ENCODE assay signal across 8 cellular contexts in the genomic region with DNA sequence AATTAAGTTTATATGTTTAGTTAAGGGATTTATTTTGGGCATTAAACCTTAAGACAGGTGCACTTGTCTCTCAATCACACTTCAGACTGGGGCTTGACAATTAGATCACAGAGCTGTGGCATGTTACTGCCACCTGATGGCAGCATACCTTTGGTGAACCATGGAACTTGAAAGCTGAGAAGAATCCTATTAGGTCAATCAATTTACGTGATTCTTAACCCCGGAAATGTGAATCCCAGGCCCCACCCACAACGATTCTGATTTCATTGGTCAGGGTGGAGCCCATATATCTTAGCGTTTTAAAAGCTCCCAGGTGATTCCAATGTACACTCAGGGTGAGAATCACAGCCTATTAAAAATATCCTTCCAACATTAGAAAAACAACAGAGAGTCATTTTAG.
DNase-seq lines count a peak whose midpoint lies in the region; ATAC-seq, FAIRE-seq and TF ChIP-seq lines count a peak whose summit lies in the region.

No MANE protein-coding gene starts in this region.

- FAIRE-seq in keratinocyte (lab: Jason Lieb, UNC) = no peak

- H3K4me1 ChIP-seq in keratinocyte (ENCODE audit: control insufficient read depth, extremely low read depth, insufficient read depth, low read length) = no peaks in the 10 kb centered on the region

- H3K4me2 ChIP-seq in keratinocyte (ENCODE audit: control insufficient read depth, extremely low read depth, insufficient read depth, low read depth, low read length) = no peak overlapping the region

- H4K20me1 ChIP-seq in keratinocyte (ENCODE audit: control insufficient read depth, extremely low read depth, insufficient read depth, low read length) = no peaks in the 10 kb centered on the region

- DNase-seq in DMS53 (lab: John Stamatoyannopoulos, UW) (peak; percentile 65), HS-27A (ENCODE audit: low read depth) (peak; percentile 9), RWPE1 (ENCODE audit: low spot score) (peak; percentile 73), astrocyte of the spinal cord (ENCODE audit: low read depth, low spot score) (peak; percentile 11), keratinocyte (ENCODE audit: low read depth, low spot score) (no peak)
- peak; percentile 7 to 11 for DNase-seq in stimulated activated CD8-positive, alpha-beta memory T cell treated with anti-CD3 and anti-CD28 coated beads, Interleukin-2, amount 100 ng/mL, for 48 hours (ENCODE audit: low read depth in 2 of 2)

- H3K4me3 ChIP-seq in astrocyte of the spinal cord (ENCODE audit: low read depth, low read length) (no peak overlapping the region), keratinocyte (ENCODE audit: control insufficient read depth in 2 of 3, extremely low read depth in 1 of 3, insufficient read depth in 2 of 3, low read depth in 1 of 3, low read length in 3 of 3) (no peak overlapping the region)

- dilution Hi-C loops in keratinocyte (cut with MboI; ENCODE audit: extremely low pct_ligation_motif_present, low sequenced_read_pairs) = no loop called here

- H3K79me2 ChIP-seq in keratinocyte (ENCODE audit: control insufficient read depth, insufficient read depth, low read length) = no peaks in the 10 kb centered on the region

- H3K27ac ChIP-seq in RWPE1 (no peak overlapping the region), keratinocyte (ENCODE audit: control insufficient read depth, insufficient read depth, low read length) (no peak overlapping the region)

- CTCF ChIA-PET in RWPE1 (lab: Yijun Ruan, JAX) = interaction anchor here (0.5 to 1.6 kb wide), 20 partner anchors 10 to 793 kb away, joined by 3 to 5 read pairs (median 4); no protein-coding TSS in a partner anchor

- H2AFZ ChIP-seq in keratinocyte (ENCODE audit: control insufficient read depth, low read length) = no peak overlapping the region

- ATAC-seq in HG02763 (IDR thresholded peaks at IDR 0.05; ENCODE audit: unreplicated experiment) (no peak), HG02840 (IDR thresholded peaks at IDR 0.05; ENCODE audit: low FRiP score, unreplicated experiment) (no peak)

- H3K9me1 ChIP-seq in keratinocyte (ENCODE audit: control insufficient read depth, extremely low read depth, insufficient read depth, low read length) = no peaks in the 10 kb centered on the region

- POLR2A ChIA-PET in RWPE1 (lab: Yijun Ruan, JAX; ENCODE audit: low non-redundant PET) = no interaction called here

- in situ Hi-C loops in astrocyte of the spinal cord (cut with HindIII; ENCODE audit: low sequenced_read_pairs) = no loop called here

- TF ChIP-seq CTCF in RWPE1 (conservative IDR thresholded peaks at IDR 0.05; ENCODE audit: low read depth) (peak; percentile 40; the same call in 1 of the 2 replicates), astrocyte of the spinal cord (IDR thresholded peaks at IDR 0.05; ENCODE audit: low read depth, low read length) (peak; percentile 56), keratinocyte (optimal IDR thresholded peaks at IDR 0.05 in 1 of 3, IDR thresholded peaks at IDR 0.05 in 1 of 3, conservative IDR thresholded peaks at IDR 0.05 in 1 of 3; ENCODE audit: extremely low read depth in 1 of 3, insufficient read depth in 2 of 3, low read length in 3 of 3) (peak; percentile 62 to 72 (median 67))

- no peaks in the 10 kb centered on the region for H3K9me3 ChIP-seq in keratinocyte (ENCODE audit: control insufficient read depth, low read depth, low read length)

- H3K27me3 ChIP-seq in keratinocyte (ENCODE audit: control insufficient read depth, extremely low read depth, insufficient read depth, low read length) = no peaks in the 10 kb centered on the region

- H3K9ac ChIP-seq in keratinocyte (ENCODE audit: control insufficient read depth, extremely low read depth, insufficient read depth, low read length) = no peak overlapping the region

- H3K36me3 ChIP-seq in keratinocyte (ENCODE audit: control insufficient read depth in 2 of 2, extremely low read depth in 1 of 2, insufficient read depth in 2 of 2, low read length in 2 of 2) = no peaks in the 10 kb centered on the region
